5 cellular contexts compared by ENCODE assay signal in the genomic region with DNA sequence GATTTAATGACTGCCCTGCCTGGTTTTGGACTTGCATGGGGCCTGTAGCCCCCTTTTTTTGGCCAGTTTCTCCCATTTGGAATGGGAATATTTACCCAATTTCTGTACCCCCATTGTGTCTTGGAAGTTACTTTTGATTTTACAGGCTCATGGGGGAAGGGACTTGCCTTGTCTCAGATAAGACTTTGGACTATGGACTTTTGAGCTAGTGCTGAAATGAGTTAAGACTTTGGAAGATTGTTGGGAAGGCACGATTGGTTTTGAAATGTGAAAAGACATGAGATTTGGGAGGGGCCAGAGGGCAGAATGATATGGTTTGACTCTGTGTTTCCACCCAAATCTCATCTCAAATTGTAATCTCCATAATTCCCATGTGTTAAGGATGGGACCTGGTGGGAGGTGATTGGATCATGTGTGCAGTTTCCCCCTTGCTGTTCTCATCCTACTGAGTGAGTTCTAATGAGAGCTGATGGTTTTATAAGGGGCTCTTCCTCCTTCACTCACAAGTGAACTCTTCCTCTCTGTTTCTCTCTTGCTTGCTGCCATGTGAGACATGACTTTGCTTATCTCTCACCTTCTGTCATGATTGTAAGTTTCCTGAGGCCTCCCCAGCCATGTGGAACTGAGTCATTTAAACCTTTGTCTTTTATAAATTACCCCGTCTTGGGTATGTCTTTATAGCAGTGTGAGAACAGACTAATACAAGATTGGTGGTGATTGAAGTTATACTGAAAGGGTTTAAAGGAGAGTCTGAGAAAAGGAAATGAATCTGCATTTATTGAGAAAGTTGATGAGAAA. TPM values are rescaled to one million over a fixed set of nuclear protein-coding genes. Genes with fewer than 3 reads are reported as not detected.
"Had no signal": no experiment of that assay in that cellular context is flagged by ENCODE, and none has a peak within 500 bp of the region (broad histone marks: within the 10 kb centered on the region; RNA-seq: fewer than 3 reads in every experiment).

No MANE protein-coding gene starts in this region.

RNA-seq across cellular contexts. Expression of gene UGT1A1, which starts 8.7 kb away (rescaled TPM):
- total RNA-seq: GM23338, H1, H9, IMR-90, K562 had no signal
- polyA plus RNA-seq: GM23338, H1, IMR-90, K562 had no signal

RNA-seq across cellular contexts. Expression of gene UGT1A3, which starts 22.6 kb away (rescaled TPM):
- total RNA-seq: GM23338, H1, H9, IMR-90, K562 had no signal
- polyA plus RNA-seq: GM23338, H1, IMR-90, K562 had no signal

RNA-seq across cellular contexts. Expression of gene MROH2A, which starts 26.7 kb away (rescaled TPM):
- total RNA-seq: GM23338, H1, H9, IMR-90, K562 had no signal
- polyA plus RNA-seq: GM23338, H1, IMR-90 had no signal

RNA-seq across cellular contexts. Expression of gene UGT1A4, which starts 32.9 kb away (rescaled TPM):
- total RNA-seq: GM23338, H1, H9, IMR-90, K562 had no signal
- polyA plus RNA-seq: GM23338, H1, IMR-90, K562 had no signal

RNA-seq across cellular contexts. Expression of gene UGT1A5, which starts 38.7 kb away (rescaled TPM):
- total RNA-seq: GM23338, H1, H9, IMR-90, K562 had no signal
- polyA plus RNA-seq: GM23338, H1, IMR-90, K562 had no signal
